ENCODE assay signal across 17 cellular contexts in the genomic region with DNA sequence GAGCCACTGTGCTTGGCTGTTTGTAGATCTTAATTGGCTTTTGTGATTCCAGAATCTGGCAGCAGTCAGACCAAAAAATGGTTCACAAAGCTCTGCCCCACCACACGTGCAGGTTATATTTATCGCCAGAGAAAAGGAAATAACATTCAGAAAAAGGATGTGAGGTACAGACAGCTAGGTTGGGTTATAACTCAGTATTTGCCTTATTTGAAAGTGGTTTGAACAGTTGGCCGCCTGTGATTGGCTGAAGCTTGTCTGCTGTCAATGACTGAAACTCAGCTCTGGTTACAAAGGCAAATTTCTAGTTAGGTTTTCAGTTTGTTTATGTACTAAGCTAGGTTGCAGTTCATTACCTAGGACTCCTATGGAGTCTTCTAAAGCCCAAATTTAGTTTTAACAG. TPM values are rescaled to one million over a fixed set of nuclear protein-coding genes. Genes with fewer than 3 reads are reported as not detected.
DNase-seq lines count a peak whose midpoint lies in the region; ATAC-seq and TF ChIP-seq lines count a peak whose summit lies in the region.
"Had no signal": no experiment of that assay in that cellular context is flagged by ENCODE, and none has a peak within 500 bp of the region (broad histone marks: within the 10 kb centered on the region; RNA-seq: fewer than 3 reads in every experiment).

No MANE protein-coding gene starts in this region.

- no peak overlapping the region for H3K14ac ChIP-seq in IMR-90 (replicated peaks; ENCODE audit: low read depth, low read length)

- no peak overlapping the region for H2BK20ac ChIP-seq in IMR-90 (ENCODE audit: low read depth, low read length)

- peak overlapping the region; percentile 42 for H2AK9ac ChIP-seq in IMR-90 (replicated peaks; ENCODE audit: low read depth, low read length, poor library complexity)

- CTCF ChIA-PET in activated CD4-positive, alpha-beta T cell treated with anti-CD3 and anti-CD28 coated beads for 36 hours (lab: Charles Lee), result no interaction called here
- CTCF ChIA-PET in IMR-90 (lab: Yijun Ruan, JAX), result no interaction called here

- no peaks in the 10 kb centered on the region for H3K79me1 ChIP-seq in IMR-90 (ENCODE audit: low read depth in 1 of 2, low read length in 2 of 2)

- no TSS peak for BruUV-seq in IMR-90 (replicated peaks; lab: Mats Ljungman, UMichigan)

- in situ Hi-C loops in IMR-90 (cut with MboI; ENCODE audit: low sequenced_read_pairs), result no loop called here
- in situ Hi-C loops in gastrocnemius medialis (cut with MboI; ENCODE audit: low sequenced_read_pairs in 4 of 4), result no loop called here

- H3K9me1 ChIP-seq in IMR-90 (ENCODE audit: insufficient read depth, low read length), result no peaks in the 10 kb centered on the region

- H3K9me3 ChIP-seq in IMR-90 (ENCODE audit: control insufficient read depth, insufficient read depth, low read length), result no peaks in the 10 kb centered on the region
- no peaks in the 10 kb centered on the region for H3K9me3 ChIP-seq in gastrocnemius medialis

- H3F3A ChIP-seq in GM23338 (replicated peaks; ENCODE audit: low read depth), result no peaks in the 10 kb centered on the region

- H4K20me1 ChIP-seq in GM23338 (replicated peaks; ENCODE audit: insufficient read depth) (no peaks in the 10 kb centered on the region), IMR-90 (ENCODE audit: insufficient read depth, low read length) (no peaks in the 10 kb centered on the region)

- POLR2A ChIA-PET in activated CD4-positive, alpha-beta T cell treated with anti-CD3 and anti-CD28 coated beads for 36 hours (lab: Charles Lee), result no interaction called here
- POLR2A ChIA-PET in IMR-90 (lab: Charles Lee; ENCODE audit: unreplicated experiment), result no interaction called here

- H3K4ac ChIP-seq in IMR-90 (ENCODE audit: low read depth, low read length), result no peak overlapping the region

- H3K4me2 ChIP-seq in GM23338, result no peak overlapping the region
- H3K4me2 ChIP-seq in IMR-90 (ENCODE audit: low read depth, low read length), result no peak overlapping the region

- H3K18ac ChIP-seq in IMR-90 (ENCODE audit: low read depth, low read length), result no peak overlapping the region

- no peak overlapping the region for H3K9ac ChIP-seq in IMR-90 (ENCODE audit: low read depth, low read length)

- peak; percentile 37 for DNase-seq in activated CD4-positive, alpha-beta T cell treated with anti-CD3 and anti-CD28 coated beads for 36 hours
- no peak for DNase-seq in activated CD4-positive, alpha-beta T cell treated with anti-CD3 and anti-CD28 coated beads, Interleukin-2, amount 50 U/mL, for 48 hours
- DNase-seq in GM23338 (ENCODE audit: low spot score), result no peak
- DNase-seq in IMR-90, result no peak
- no peak for DNase-seq in gastrocnemius medialis
- DNase-seq in immature natural killer cell, result no peak
- no peak for DNase-seq in effector CD8-positive, alpha-beta T cell (lab: John Stamatoyannopoulos, UW)
- no peak for DNase-seq in stimulated activated naive CD4-positive, alpha-beta T cell treated with Interleukin-2 at 50 U/mL for 16 hours (lab: John Stamatoyannopoulos, UW)
- DNase-seq: activated CD4-positive, alpha-beta T cell treated with anti-CD3 and anti-CD28 coated beads, Interleukin-2, amount 10 ng/mL, durations not matched to agents 7 days and 5 days; activated naive CD4-positive, alpha-beta T cell treated with anti-CD3 and anti-CD28 coated beads, Interleukin-2, amount 10 ng/mL, durations not matched to agents 7 days and 5 days; central memory CD4-positive, alpha-beta T cell; KG1; left ventricle myocardium superior; NCI-H2107; PC-3 had no signal

- no peak overlapping the region for H2AK5ac ChIP-seq in IMR-90 (ENCODE audit: low read depth, low read length)

- no peak overlapping the region for H3K56ac ChIP-seq in IMR-90 (ENCODE audit: extremely low read depth, insufficient read depth, low read length)

- H3K9me3 Mint-ChIP-seq in activated CD4-positive, alpha-beta T cell treated with anti-CD3 and anti-CD28 coated beads for 36 hours (ENCODE audit: low read depth), result no peaks in the 10 kb centered on the region
- H3K9me3 Mint-ChIP-seq in GM23338 (0 out of 3 replicates have a peak, but pooled peaks cover 1% of the 10 kb centered on the region), immature natural killer cell (no peaks in the 10 kb centered on the region)
- H3K9me3 Mint-ChIP-seq: activated naive CD4-positive, alpha-beta T cell treated with anti-CD3 and anti-CD28 coated beads, Interleukin-2, amount 10 ng/mL, durations not matched to agents 7 days and 5 days had no signal

- intact Hi-C loops in activated CD4-positive, alpha-beta T cell treated with anti-CD3 and anti-CD28 coated beads for 36 hours (cut with DNase I, micrococcal nuclease), result no loop called here
- intact Hi-C loops in IMR-90 (cut with micrococcal nuclease), result loop anchor here (5.0 kb wide), 1 partner anchor 1514 kb away; no protein-coding TSS in a partner anchor
- intact Hi-C loops in gastrocnemius medialis (cut with DNase I; ENCODE audit: low total_unique reads), result no loop called here

- no peak overlapping the region for H2BK5ac ChIP-seq in IMR-90 (ENCODE audit: low read depth, low read length, poor library complexity, severe bottlenecking)

- H4K91ac ChIP-seq in IMR-90 (ENCODE audit: insufficient read depth, low read depth, low read length), result no peak overlapping the region

- peak overlapping the region; percentile 76; the same call in 1 of the 2 replicates for H2AFZ ChIP-seq in GM23338
- H2AFZ ChIP-seq in IMR-90 (replicated peaks; ENCODE audit: low read length, poor library complexity), result no peak overlapping the region

- no peaks in the 10 kb centered on the region for H3K9me2 ChIP-seq in GM23338 (ENCODE audit: insufficient read depth)

- H3K4me3 ChIP-seq in GM23338 (no peak overlapping the region), IMR-90 (ENCODE audit: insufficient read depth, low read depth, low read length) (no peak overlapping the region), gastrocnemius medialis (no peak overlapping the region)

- H3K27ac ChIP-seq in GM23338 (ENCODE audit: low read depth), result no peak overlapping the region
- H3K27ac ChIP-seq in IMR-90 (ENCODE audit: insufficient read depth, low read length), result no peak overlapping the region
- H3K27ac ChIP-seq in gastrocnemius medialis, result peak overlapping the region in 3 of 4 donors; percentile 8 to 45 (median 12)

- peaks cover 3% of the 10 kb centered on the region for H3K4me1 Mint-ChIP-seq in activated CD4-positive, alpha-beta T cell treated with anti-CD3 and anti-CD28 coated beads for 36 hours
- H3K4me1 Mint-ChIP-seq in GM23338, result no peaks in the 10 kb centered on the region
- H3K4me1 Mint-ChIP-seq in immature natural killer cell, result no peaks in the 10 kb centered on the region

- H3K4me3 Mint-ChIP-seq in activated CD4-positive, alpha-beta T cell treated with anti-CD3 and anti-CD28 coated beads for 36 hours, result no peak overlapping the region
- H3K4me3 Mint-ChIP-seq in GM23338 (no peak overlapping the region), immature natural killer cell (no peak overlapping the region)
- H3K4me3 Mint-ChIP-seq: activated CD4-positive, alpha-beta T cell treated with anti-CD3 and anti-CD28 coated beads, Interleukin-2, amount 10 ng/mL, durations not matched to agents 7 days and 5 days; activated naive CD4-positive, alpha-beta T cell treated with anti-CD3 and anti-CD28 coated beads, Interleukin-2, amount 10 ng/mL, durations not matched to agents 7 days and 5 days; type B pancreatic cell had no signal

- H3K23ac ChIP-seq in IMR-90 (ENCODE audit: low read depth, low read length), result no peak overlapping the region

- H3K36me3 ChIP-seq in GM23338 (ENCODE audit: insufficient read depth) (no peaks in the 10 kb centered on the region), IMR-90 (ENCODE audit: control insufficient read depth, insufficient read depth, low read length) (no peaks in the 10 kb centered on the region), gastrocnemius medialis (no peaks in the 10 kb centered on the region)

- H4K5ac ChIP-seq in IMR-90 (ENCODE audit: low read depth, low read length), result no peak overlapping the region

- no peak overlapping the region for H2BK120ac ChIP-seq in IMR-90 (ENCODE audit: low read depth, low read length)

- TF ChIP-seq POLR2A in IMR-90 (IDR thresholded peaks at IDR 0.05; ENCODE audit: low read depth, low read length) (no peak), gastrocnemius medialis (IDR thresholded peaks at IDR 0.05) (no peak)

- H3K36me3 Mint-ChIP-seq in activated CD4-positive, alpha-beta T cell treated with anti-CD3 and anti-CD28 coated beads for 36 hours (ENCODE audit: low read depth), result no peaks in the 10 kb centered on the region
- H3K36me3 Mint-ChIP-seq in GM23338 (ENCODE audit: low read depth), result no peaks in the 10 kb centered on the region
- H3K36me3 Mint-ChIP-seq in immature natural killer cell, result peaks cover 0 to 4% (median 0%) of the 10 kb centered on the region in 3 donors
- H3K36me3 Mint-ChIP-seq: activated naive CD4-positive, alpha-beta T cell treated with anti-CD3 and anti-CD28 coated beads, Interleukin-2, amount 10 ng/mL, durations not matched to agents 7 days and 5 days; type B pancreatic cell had no signal

- TF ChIP-seq RAD21 in IMR-90 (IDR thresholded peaks at IDR 0.05; ENCODE audit: low read length), result no peak

- H2BK15ac ChIP-seq in IMR-90 (ENCODE audit: low read depth, low read length), result no peak overlapping the region

- TF ChIP-seq CTCF in GM23338 (conservative IDR thresholded peaks at IDR 0.05; ENCODE audit: low read depth in 2 of 2) (no peak), IMR-90 (conservative IDR thresholded peaks at IDR 0.05; ENCODE audit: low read depth, low read length) (no peak), gastrocnemius medialis (IDR thresholded peaks at IDR 0.05 in 4 of 5, conservative IDR thresholded peaks at IDR 0.05 in 1 of 5) (no peak)

- H3K27ac Mint-ChIP-seq in activated CD4-positive, alpha-beta T cell treated with anti-CD3 and anti-CD28 coated beads for 36 hours, result no peak overlapping the region
- H3K27ac Mint-ChIP-seq in GM23338 (no peak overlapping the region), immature natural killer cell (no peak overlapping the region)
- H3K27ac Mint-ChIP-seq: activated CD4-positive, alpha-beta T cell treated with anti-CD3 and anti-CD28 coated beads, Interleukin-2, amount 10 ng/mL, durations not matched to agents 7 days and 5 days; activated naive CD4-positive, alpha-beta T cell treated with anti-CD3 and anti-CD28 coated beads, Interleukin-2, amount 10 ng/mL, durations not matched to agents 7 days and 5 days; type B pancreatic cell had no signal

- dilution Hi-C loops in IMR-90 (cut with HindIII; ENCODE audit: low sequenced_read_pairs, unreplicated experiment), result no loop called here

- peak; percentile 71 for ATAC-seq in activated CD4-positive, alpha-beta T cell treated with anti-CD3 and anti-CD28 coated beads for 36 hours
- no peak for ATAC-seq in GM23338
- no peak for ATAC-seq in IMR-90 (ENCODE audit: low read depth)
- no peak for ATAC-seq in gastrocnemius medialis
- ATAC-seq: left ventricle myocardium superior, PC-3 had no signal

- WGBS in IMR-90 (ENCODE audit: extremely low coverage in 2 of 2, insufficient read length in 1 of 2), 2 experiments, result no CpG with 5 or more reads among the region's 3 CpGs

- no peak overlapping the region for H4K8ac ChIP-seq in IMR-90 (ENCODE audit: low read depth in 2 of 2, low read length in 2 of 2)

- H3K79me2 ChIP-seq in GM23338 (replicated peaks; ENCODE audit: insufficient read depth), result no peaks in the 10 kb centered on the region

- no peaks in the 10 kb centered on the region for H3K4me1 ChIP-seq in GM23338 (ENCODE audit: insufficient read depth)
- H3K4me1 ChIP-seq in IMR-90 (ENCODE audit: control insufficient read depth, insufficient read depth, low read length), result no peaks in the 10 kb centered on the region
- peaks cover 6 to 12% of the 10 kb centered on the region in 2 donors for H3K4me1 ChIP-seq in gastrocnemius medialis

- H3K27me3 ChIP-seq in GM23338 (ENCODE audit: insufficient read depth) (no peaks in the 10 kb centered on the region), IMR-90 (ENCODE audit: control insufficient read depth, insufficient read depth, low read length) (no peaks in the 10 kb centered on the region), gastrocnemius medialis (no peaks in the 10 kb centered on the region)

- H3K27me3 Mint-ChIP-seq in activated CD4-positive, alpha-beta T cell treated with anti-CD3 and anti-CD28 coated beads for 36 hours, result no peaks in the 10 kb centered on the region
- peaks cover 3% of the 10 kb centered on the region for H3K27me3 Mint-ChIP-seq in GM23338 (ENCODE audit: insufficient read depth, low read depth, poor library complexity)
- H3K27me3 Mint-ChIP-seq in immature natural killer cell (ENCODE audit: low read depth in 3 of 3), result peaks cover under 1 to 6% (median 5%) of the 10 kb centered on the region in 3 donors
- H3K27me3 Mint-ChIP-seq: activated CD4-positive, alpha-beta T cell treated with anti-CD3 and anti-CD28 coated beads, Interleukin-2, amount 10 ng/mL, durations not matched to agents 7 days and 5 days; activated naive CD4-positive, alpha-beta T cell treated with anti-CD3 and anti-CD28 coated beads, Interleukin-2, amount 10 ng/mL, durations not matched to agents 7 days and 5 days; type B pancreatic cell had no signal

RNA-seq across cellular contexts. Expression of a gene that starts 9.6 kb away (rescaled TPM):
- total RNA-seq in activated CD4-positive, alpha-beta T cell treated with anti-CD3 and anti-CD28 coated beads for 36 hours, result 1 to 10 TPM; 2.7 to 3.9 TPM
- total RNA-seq in GM23338 (2014; rRNA removed; shearing (Covaris generic)), result 4.9 and 5.9 TPM in 2 replicates
- polyA plus RNA-seq in GM23338 (2016; fragmentation: Nextera tagmentation; extraction: Ambion mirVana) (16.6 and 18.9 TPM in 2 replicates), IMR-90 (2012; rRNA removed) (2.0 and 5.9 TPM in 2 replicates), immature natural killer cell (1 to 10 TPM in 2 of 3 donors, not detected in 1; 2.2 to 2.4 TPM)
- total RNA-seq in IMR-90 (2012; rRNA removed) (1.1 and 1.6 TPM in 2 replicates), gastrocnemius medialis (100 to 1,000 TPM in 3 of 4 donors, 10 to 100 TPM in 1; 92.9 to 182 (median 149) TPM)
- polyA plus RNA-seq in IMR-90 (2012; cell fraction: cytosol; rRNA removed), result 0.27 and 0.37 TPM in 2 replicates
- 0.23 and 0.91 TPM in 2 replicates for polyA plus RNA-seq in IMR-90 (2012; cell fraction: nucleus; rRNA removed; ENCODE audit: low replicate concordance)
- polyA plus RNA-seq: endothelial cell of umbilical vein had no signal

RNA-seq across cellular contexts. Expression of a gene that starts 15.8 kb away (rescaled TPM):
- total RNA-seq in activated CD4-positive, alpha-beta T cell treated with anti-CD3 and anti-CD28 coated beads for 36 hours, result under 1 TPM; 0.25 to 0.32 TPM
- 0.69 TPM in 1 of 2 replicates, not detected in the other for total RNA-seq in GM23338 (2014; rRNA removed; shearing (Covaris generic))
- polyA plus RNA-seq in GM23338 (2016; fragmentation: Nextera tagmentation; extraction: Ambion mirVana) (0.73 and 1.4 TPM in 2 replicates), IMR-90 (2012; rRNA removed) (0.06 and 0.26 TPM in 2 replicates), immature natural killer cell (not detected)
- total RNA-seq in IMR-90 (2012; rRNA removed) (0.18 and 0.28 TPM in 2 replicates), gastrocnemius medialis (1 to 10 TPM; 2.3 to 7.9 (median 4.9) TPM)
- 0.04 and 0.11 TPM in 2 replicates for polyA plus RNA-seq in IMR-90 (2012; cell fraction: cytosol; rRNA removed)
- 0.08 and 0.21 TPM in 2 replicates for polyA plus RNA-seq in IMR-90 (2012; cell fraction: nucleus; rRNA removed; ENCODE audit: low replicate concordance)

Comparison
In these comparisons a context has a peak if more than half of its experiments do, and no peak if none do; other contexts are left out.
1. H3K27ac ChIP-seq: peak in gastrocnemius medialis (3 of 4); none in GM23338 (single experiment) and IMR-90 (single experiment).
2. RNA of a gene that starts 9.6 kb away (total RNA-seq): 92.9 to 182 TPM in gastrocnemius medialis; 4.9 to 5.9 TPM in GM23338, 2.7 to 3.9 TPM in activated CD4-positive, alpha-beta T cell treated with anti-CD3 and anti-CD28 coated beads for 36 hours and 1.1 to 1.6 TPM in IMR-90; every median in the first group is over 10 times any median in the second.